ENCODE assay signal across 8 cellular contexts in the genomic region with DNA sequence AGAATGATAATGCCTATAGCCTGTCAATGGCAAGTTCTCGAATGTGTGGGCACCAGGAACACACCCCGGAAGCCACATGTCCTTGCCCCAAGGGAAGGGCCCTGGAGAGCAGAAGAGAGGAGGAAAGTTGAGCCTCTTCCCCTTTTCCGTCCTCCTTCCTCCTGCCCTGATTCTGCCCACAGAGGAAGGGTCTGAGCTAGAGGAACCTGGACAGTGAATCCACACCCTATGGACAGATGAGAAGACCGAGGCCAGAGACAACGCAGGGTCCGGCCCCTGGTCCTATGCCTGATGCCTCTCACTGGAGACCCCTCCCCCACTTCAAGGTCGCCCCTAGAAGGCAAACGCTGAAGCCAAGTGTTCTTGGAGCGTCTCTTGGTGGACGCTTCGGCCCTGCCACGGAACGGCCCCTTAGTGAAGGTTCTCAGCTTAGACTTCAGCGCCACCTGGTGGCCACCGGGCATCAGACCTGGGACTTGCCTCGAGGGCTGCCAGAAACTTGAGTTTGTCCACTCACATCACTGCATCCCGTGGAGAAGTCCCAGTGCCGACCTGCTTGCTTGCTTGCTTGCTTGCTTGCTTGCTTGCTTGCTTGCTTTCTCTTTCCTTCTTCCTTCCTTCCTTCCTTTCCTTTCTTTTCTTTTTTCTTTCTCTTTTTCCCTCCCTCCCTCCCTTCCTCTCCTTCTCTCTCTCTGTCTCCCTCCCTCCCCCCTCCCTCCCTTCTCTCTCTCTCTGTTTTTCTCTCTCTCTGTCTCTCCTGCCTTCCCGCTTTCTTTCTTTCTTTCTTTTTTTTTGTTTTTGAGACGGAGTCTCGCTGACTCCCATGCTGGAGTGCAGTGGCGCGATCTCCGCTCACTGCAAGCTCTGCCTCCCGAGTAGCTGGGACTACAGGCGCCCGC. TPM values are rescaled to one million over a fixed set of nuclear protein-coding genes. Genes with fewer than 3 reads are reported as not detected.
DNase-seq lines count a peak whose midpoint lies in the region; ATAC-seq and TF ChIP-seq lines count a peak whose summit lies in the region.

No MANE protein-coding gene starts in this region.

- intact Hi-C loops in lower leg skin (cut with DNase I; ENCODE audit: low total_unique reads): loop anchor here (5.0 kb wide), 1 partner anchor 196 kb away; no protein-coding TSS in a partner anchor

- ATAC-seq in HG03571 (IDR thresholded peaks at IDR 0.05; ENCODE audit: unreplicated experiment): peak; percentile 61
- ATAC-seq in GM21390 (IDR thresholded peaks at IDR 0.05; ENCODE audit: unreplicated experiment): no peak

- WGBS in lower leg skin, 2 donors: 37 to 38% methylated on average over 27 of the region's 27 CpGs

- DNase-seq in GF-D8 (lab: John Stamatoyannopoulos, UW) (peak; percentile 33), NCI-H82 treated with DMSO at 0.1 percent for 48 hours (lab: John Stamatoyannopoulos, UW; ENCODE audit: unreplicated experiment) (peak; percentile 60), coronary artery (ENCODE audit: low spot score) (peak; percentile 88), lower leg skin (ENCODE audit: low spot score in 2 of 2) (peak; percentile 85 to 98)
- DNase-seq in activated CD4-positive, alpha-beta T cell treated with anti-CD3 and anti-CD28 coated beads, Interleukin-2, amount 50 U/mL, for 1 hour: peak; percentile 94
- DNase-seq in stimulated activated CD4-positive, alpha-beta T cell treated with anti-CD3 and anti-CD28 coated beads, Interleukin-4, amount 100 ng/mL, for 48 hours (ENCODE audit: low read depth in 2 of 2): peak; percentile 90 to 97

- H3K4me3 ChIP-seq in coronary artery (peak overlapping the region; percentile 50), lower leg skin (ENCODE audit: low read depth, poor library complexity, severe bottlenecking) (no peak overlapping the region)

- no peak overlapping the region for H3K27ac ChIP-seq in coronary artery

- TF ChIP-seq CTCF in coronary artery (IDR thresholded peaks at IDR 0.05) (peak; percentile 81), lower leg skin (IDR thresholded peaks at IDR 0.05) (peak in 1 of 3 donors; percentile 69)

- no peak for TF ChIP-seq POLR2A in lower leg skin (IDR thresholded peaks at IDR 0.05)

RNA-seq across cellular contexts. Expression of a gene that starts 20.6 kb away (rescaled TPM):
- total RNA-seq in lower leg skin: under 1 TPM in 2 of 4 donors, not detected in 2; 0.16 to 0.56 TPM

RNA-seq across cellular contexts. Expression of a gene that starts 46.7 kb away (rescaled TPM):
- 10 to 100 TPM; 72.3 to 84.3 (median 78.5) TPM for total RNA-seq in lower leg skin

Comparison
In these comparisons a context has a peak if more than half of its experiments do, and no peak if none do; other contexts are left out.
1. DNase-seq: peak in every context shown above with its lines; median percentile 94 in activated CD4-positive, alpha-beta T cell treated with anti-CD3 and anti-CD28 coated beads, Interleukin-2, amount 50 U/mL, for 1 hour; 94 in stimulated activated CD4-positive, alpha-beta T cell treated with anti-CD3 and anti-CD28 coated beads, Interleukin-4, amount 100 ng/mL, for 48 hours; 92 in lower leg skin; 88 in coronary artery; 60 in NCI-H82 treated with DMSO at 0.1 percent for 48 hours; 33 in GF-D8.